In the genomic region with DNA sequence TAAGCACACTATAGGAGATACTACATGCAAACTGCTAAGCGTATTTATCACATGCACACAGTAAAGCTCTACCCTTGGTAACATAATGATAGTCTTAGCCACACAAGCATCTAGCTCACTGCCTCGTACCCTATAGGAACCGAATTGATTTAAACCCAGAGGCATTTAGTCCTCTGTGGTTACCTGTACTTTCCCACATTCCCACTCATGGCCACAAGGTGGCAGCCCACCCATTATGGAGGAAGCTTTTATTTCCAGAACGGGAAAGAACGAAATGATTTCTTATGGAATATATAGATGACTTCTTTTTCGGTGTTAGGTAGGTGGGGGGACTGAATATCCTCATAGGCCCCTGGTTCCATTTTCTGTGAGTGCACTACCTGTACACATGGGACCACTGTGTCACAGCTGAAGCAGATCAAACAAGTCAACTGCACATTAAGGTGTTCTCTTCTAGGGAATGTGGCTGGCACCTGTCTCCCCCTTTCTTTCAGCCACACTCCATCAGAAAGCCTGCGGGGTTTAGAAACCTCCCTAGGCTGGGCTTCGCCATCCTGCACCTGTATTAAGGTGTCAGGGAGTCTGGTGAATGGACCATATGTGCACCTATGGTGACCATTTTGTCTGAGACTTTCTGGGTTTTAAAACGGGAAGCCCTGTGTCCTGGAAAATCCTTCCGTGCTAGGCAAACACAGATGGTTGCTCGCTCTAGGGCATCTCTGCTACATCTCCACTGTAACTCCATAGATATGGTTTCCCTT, we compare ENCODE assay signal across 8 cellular contexts.
DNase-seq lines count a peak whose midpoint lies in the region; ATAC-seq and TF ChIP-seq lines count a peak whose summit lies in the region.

No MANE protein-coding gene starts in this region.

- DNase-seq in AG10803 (ENCODE audit: low read depth) (peak; percentile 55), HS-5 (ENCODE audit: low read depth) (peak; percentile 46), Panc1 (ENCODE audit: low read depth, low spot score) (peak; percentile 57), germinal center (ENCODE audit: low spot score) (peak; percentile 39), trophoblast cell (peak; percentile 62 to 91), aorta (peak; percentile 80 to 89)
- peak; percentile 24 for DNase-seq in activated T-helper 2 cell treated with anti-CD3 and anti-CD28 coated beads, Interferon-gamma antibody, Interleukin-2, Interleukin-4, amounts not matched to agents 10 μg/mL and 5 μg/mL and 100 μg/mL, durations not matched to agents 14 hours and 24 hours and 36 hours (ENCODE audit: low spot score)

- intact Hi-C loops in Panc1 (cut with micrococcal nuclease; ENCODE audit: unreplicated experiment) (loop anchor here (1.0 to 2.0 kb wide), 5 partner anchors 210 to 594 kb away; no protein-coding TSS in a partner anchor), aorta (cut with DNase I) (loop anchor here (1.0 to 10.0 kb wide), 6 partner anchors 210 to 595 kb away; partner anchors contain the start of genes SLIT3 (in 1 of the 2) and SPDL1 (in 1 of the 2))
- intact Hi-C loops in activated T-helper 2 cell treated with anti-CD3 and anti-CD28 coated beads, Interferon-gamma antibody, Interleukin-2, Interleukin-4, amounts not matched to agents 10 μg/mL and 5 μg/mL and 100 μg/mL, durations not matched to agents 14 hours and 24 hours and 36 hours (cut with micrococcal nuclease) = loop anchor here (2.0 kb wide), 1 partner anchor 593 kb away; no protein-coding TSS in a partner anchor

- no peak overlapping the region for H3K4me3 Mint-ChIP-seq in activated T-helper 2 cell treated with anti-CD3 and anti-CD28 coated beads, Interferon-gamma antibody, Interleukin-2, Interleukin-4, amounts not matched to agents 10 μg/mL and 5 μg/mL and 100 μg/mL, durations not matched to agents 14 hours and 24 hours and 36 hours (ENCODE audit: low read depth)

- no peak overlapping the region for H4K8ac ChIP-seq in trophoblast cell (ENCODE audit: low read depth, low read length)

- no peak overlapping the region for H3K4ac ChIP-seq in trophoblast cell (ENCODE audit: low read depth, low read length)

- H3K4me2 ChIP-seq in trophoblast cell (ENCODE audit: low read length) = no peak overlapping the region

- no peak overlapping the region for H2AK5ac ChIP-seq in trophoblast cell (ENCODE audit: low read length)

- peaks cover 6% of the 10 kb centered on the region for H3K27me3 Mint-ChIP-seq in activated T-helper 2 cell treated with anti-CD3 and anti-CD28 coated beads, Interferon-gamma antibody, Interleukin-2, Interleukin-4, amounts not matched to agents 10 μg/mL and 5 μg/mL and 100 μg/mL, durations not matched to agents 14 hours and 24 hours and 36 hours (ENCODE audit: low read depth)

- no peak overlapping the region for H3K23ac ChIP-seq in trophoblast cell (ENCODE audit: low read length)

- POLR2A ChIA-PET in Panc1 (lab: Charles Lee) = no interaction called here

- no CpG with 5 or more reads among the region's 11 CpGs for WGBS in trophoblast cell (ENCODE audit: extremely low coverage, insufficient coverage, insufficient read length)
- 29 to 31% methylated on average over 11 of the region's 11 CpGs for WGBS in aorta, 2 donors

- H3K4me1 ChIP-seq in Panc1 (ENCODE audit: control insufficient read depth, insufficient read depth, low read length) (peaks cover 5% of the 10 kb centered on the region), trophoblast cell (ENCODE audit: control insufficient read depth in 1 of 2, insufficient read depth in 2 of 2, low read length in 2 of 2) (peaks cover 4 to 11% of the 10 kb centered on the region in 2 experiments), aorta (ENCODE audit: control insufficient read depth in 1 of 2, insufficient read depth in 2 of 2, low read length in 2 of 2) (no peaks in the 10 kb centered on the region)

- H3K79me2 ChIP-seq in trophoblast cell (ENCODE audit: control insufficient read depth, insufficient read depth, low read length, poor library complexity) = no peaks in the 10 kb centered on the region

- H2BK12ac ChIP-seq in trophoblast cell (ENCODE audit: low read length) = no peak overlapping the region

- H3K9me3 ChIP-seq in Panc1 (ENCODE audit: control insufficient read depth, insufficient read depth, low read depth, low read length) (no peaks in the 10 kb centered on the region), trophoblast cell (ENCODE audit: insufficient read depth, low read depth, low read length) (no peaks in the 10 kb centered on the region), aorta (ENCODE audit: control insufficient read depth, low read length) (no peaks in the 10 kb centered on the region)

- no peaks in the 10 kb centered on the region for H3K36me3 Mint-ChIP-seq in activated T-helper 2 cell treated with anti-CD3 and anti-CD28 coated beads, Interferon-gamma antibody, Interleukin-2, Interleukin-4, amounts not matched to agents 10 μg/mL and 5 μg/mL and 100 μg/mL, durations not matched to agents 14 hours and 24 hours and 36 hours (ENCODE audit: low read depth)

- CTCF ChIA-PET in Panc1 (lab: Charles Lee) = interaction anchor here (0.6 to 1.7 kb wide), 4 partner anchors 73 to 593 kb away, joined by 3 to 8 read pairs (median 5); no protein-coding TSS in a partner anchor

- H3K9ac ChIP-seq in trophoblast cell (ENCODE audit: low read length) = no peak overlapping the region

- no peak overlapping the region for H3K14ac ChIP-seq in trophoblast cell (ENCODE audit: low read length)

- H3K27ac Mint-ChIP-seq in activated T-helper 2 cell treated with anti-CD3 and anti-CD28 coated beads, Interferon-gamma antibody, Interleukin-2, Interleukin-4, amounts not matched to agents 10 μg/mL and 5 μg/mL and 100 μg/mL, durations not matched to agents 14 hours and 24 hours and 36 hours = no peak overlapping the region

- BruUV-seq in Panc1 (replicated peaks; lab: Mats Ljungman, UMichigan) = no TSS peak

- ATAC-seq in GM18861 (IDR thresholded peaks at IDR 0.05; ENCODE audit: unreplicated experiment) (peak; percentile 70), Panc1 (peak; percentile 84), aorta (ENCODE audit: low FRiP score) (peak; percentile 68)

- H3K27me3 ChIP-seq in Panc1 (ENCODE audit: control insufficient read depth, insufficient read depth, low read length) (no peaks in the 10 kb centered on the region), trophoblast cell (ENCODE audit: insufficient read depth, low read length) (no peaks in the 10 kb centered on the region), aorta (ENCODE audit: control insufficient read depth in 1 of 2, insufficient read depth in 2 of 2, low read length in 1 of 2) (no peaks in the 10 kb centered on the region)

- H3K36me3 ChIP-seq in Panc1 (ENCODE audit: control insufficient read depth, insufficient read depth, low read length) (no peaks in the 10 kb centered on the region), trophoblast cell (ENCODE audit: control insufficient read depth in 1 of 2, insufficient read depth in 2 of 2, low read length in 2 of 2) (no peaks in the 10 kb centered on the region), aorta (ENCODE audit: control insufficient read depth in 1 of 2, insufficient read depth in 2 of 2, low read length in 1 of 2) (no peaks in the 10 kb centered on the region)

- peak; percentile 92 for TF ChIP-seq CTCF in AG10803 (conservative IDR thresholded peaks at IDR 0.05; ENCODE audit: low read length)
- peak; percentile 92 for TF ChIP-seq CTCF in Panc1 (IDR thresholded peaks at IDR 0.05)

- no peak overlapping the region for H2BK120ac ChIP-seq in trophoblast cell (ENCODE audit: insufficient read depth, low read length, poor library complexity)

- no peaks in the 10 kb centered on the region for H3K9me3 Mint-ChIP-seq in activated T-helper 2 cell treated with anti-CD3 and anti-CD28 coated beads, Interferon-gamma antibody, Interleukin-2, Interleukin-4, amounts not matched to agents 10 μg/mL and 5 μg/mL and 100 μg/mL, durations not matched to agents 14 hours and 24 hours and 36 hours

- H3K27ac ChIP-seq in Panc1 (ENCODE audit: low read length) (peak overlapping the region; percentile 30; the same call in 1 of the 2 replicates), trophoblast cell (ENCODE audit: low read depth, low read length) (no peak overlapping the region), aorta (ENCODE audit: low read depth in 1 of 2, low read length in 2 of 2) (no peak overlapping the region)

- H2BK5ac ChIP-seq in trophoblast cell (ENCODE audit: low read depth, low read length, poor library complexity) = no peak overlapping the region

- H3K79me1 ChIP-seq in trophoblast cell (ENCODE audit: low read length) = peaks cover 3% of the 10 kb centered on the region

- H2AFZ ChIP-seq in trophoblast cell (ENCODE audit: insufficient read depth, low read length, poor library complexity) = no peak overlapping the region

- no peak overlapping the region for H3K18ac ChIP-seq in trophoblast cell (ENCODE audit: low read length)

- H3K4me3 ChIP-seq in AG10803 (ENCODE audit: low read length) (no peak overlapping the region), Panc1 (ENCODE audit: low read depth in 2 of 2, low read length in 2 of 2) (peak overlapping the region in 1 of 2 experiments; percentile 2; a peak in 1 of 4 replicates), trophoblast cell (ENCODE audit: low read depth, low read length) (no peak overlapping the region), aorta (ENCODE audit: low read length in 2 of 2) (no peak overlapping the region)

- H4K12ac ChIP-seq in trophoblast cell (ENCODE audit: low read depth, low read length) = no peak overlapping the region

- no peak overlapping the region for H4K91ac ChIP-seq in trophoblast cell (ENCODE audit: low read depth, low read length)

- in situ Hi-C loops in Panc1 (cut with HindIII; ENCODE audit: low pct_unique_long_range_greater_than_20kb, low sequenced_read_pairs) = no loop called here

- H3K4me1 Mint-ChIP-seq in activated T-helper 2 cell treated with anti-CD3 and anti-CD28 coated beads, Interferon-gamma antibody, Interleukin-2, Interleukin-4, amounts not matched to agents 10 μg/mL and 5 μg/mL and 100 μg/mL, durations not matched to agents 14 hours and 24 hours and 36 hours (ENCODE audit: low read depth) = peaks cover 3% of the 10 kb centered on the region

Comparison
In these comparisons a context has a peak if more than half of its experiments do, and no peak if none do; other contexts are left out.
1. DNase-seq: peak in every context shown above with its lines; median percentile 84 in aorta; 76 in trophoblast cell; 57 in Panc1; 55 in AG10803; 46 in HS-5; 39 in germinal center; 24 in activated T-helper 2 cell treated with anti-CD3 and anti-CD28 coated beads, Interferon-gamma antibody, Interleukin-2, Interleukin-4, amounts not matched to agents 10 μg/mL and 5 μg/mL and 100 μg/mL, durations not matched to agents 14 hours and 24 hours and 36 hours.